28 cellular contexts compared by ENCODE assay signal in the genomic region with DNA sequence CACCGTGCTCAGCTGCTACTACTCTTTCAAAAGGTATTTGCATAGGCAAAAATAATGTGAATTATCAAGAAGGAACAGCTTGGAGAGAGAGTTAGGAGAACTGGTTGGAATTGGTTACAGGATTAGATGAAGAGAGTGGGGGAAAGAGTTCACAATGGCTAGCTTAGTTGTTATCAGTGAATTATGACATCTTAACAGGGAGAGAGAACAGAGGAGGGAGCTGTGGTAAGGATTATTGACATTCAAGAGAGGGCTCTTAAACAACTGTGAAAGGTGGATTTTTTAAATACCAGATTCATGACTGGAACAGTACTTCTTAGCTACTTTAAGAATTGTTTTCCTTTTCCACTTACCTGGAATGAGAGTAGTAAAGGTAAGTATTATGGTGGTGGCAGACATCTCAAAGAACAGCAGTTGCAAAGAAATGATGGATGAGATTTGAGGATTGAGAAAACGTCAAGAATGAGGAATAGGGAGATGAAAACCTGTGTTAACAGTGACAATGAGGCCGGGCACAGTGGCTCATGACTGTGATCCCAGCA. TPM values are rescaled to one million over a fixed set of nuclear protein-coding genes. Genes with fewer than 3 reads are reported as not detected.
A peak's percentile ranks its signal among the peaks of the same experiment; 100 is the strongest.
DNase-seq lines count a peak whose midpoint lies in the region; ATAC-seq and TF ChIP-seq lines count a peak whose summit lies in the region.
"Had no signal": no experiment of that assay in that cellular context is flagged by ENCODE, and none has a peak within 500 bp of the region (broad histone marks: within the 10 kb centered on the region; RNA-seq: fewer than 3 reads in every experiment).

No MANE protein-coding gene starts in this region.

- H3K4me3 ChIP-seq in WERI-Rb-1 (ENCODE audit: low read depth, low read length) = no peak overlapping the region
- no peak overlapping the region for H3K4me3 ChIP-seq in fibroblast of pulmonary artery (replicated peaks; ENCODE audit: low read depth, low read length)
- no peak overlapping the region for H3K4me3 ChIP-seq in PC-9
- H3K4me3 ChIP-seq: ascending aorta, neural progenitor cell, SK-N-MC, thoracic aorta had no signal

- H3F3A ChIP-seq in PC-9 (ENCODE audit: insufficient read depth, low read depth) = peaks cover 36% of the 10 kb centered on the region; the same call in 1 of the 2 replicates

- no peaks in the 10 kb centered on the region for H3K9me3 Mint-ChIP-seq in activated T-cell treated with anti-CD3 and anti-CD28 coated beads, Interleukin-2, amount 50 U/mL, for 24 hours
- H3K9me3 Mint-ChIP-seq in stimulated activated effector memory CD8-positive, alpha-beta T cell treated with anti-CD3 and anti-CD28 coated beads, Interleukin-12 subunit alpha, Interleukin-12 subunit beta, amount 100 ng/mL, for 72 hours = no peaks in the 10 kb centered on the region
- H3K9me3 Mint-ChIP-seq: neural progenitor cell; T-helper 1 cell treated with Interleukin-12 subunit alpha and Interleukin-12 subunit beta and Interleukin-4 antibody, amounts not matched to agents 30 μg/mL and 1 μg/mL, for 36 hours had no signal

- H3K27ac Mint-ChIP-seq in activated T-cell treated with anti-CD3 and anti-CD28 coated beads, Interleukin-2, amount 50 U/mL, for 24 hours = peak overlapping the region; percentile 58
- H3K27ac Mint-ChIP-seq in stimulated activated effector memory CD8-positive, alpha-beta T cell treated with anti-CD3 and anti-CD28 coated beads, Interleukin-12 subunit alpha, Interleukin-12 subunit beta, amount 100 ng/mL, for 72 hours = peak overlapping the region; percentile 27
- H3K27ac Mint-ChIP-seq: activated CD8-positive, alpha-beta T cell treated with anti-CD3 and anti-CD28 coated beads, Interleukin-2, amount 10 ng/mL, durations not matched to agents 7 days and 5 days; neural progenitor cell had no signal

- no peak for TF ChIP-seq CTCF in WERI-Rb-1 (IDR thresholded peaks at IDR 0.05; ENCODE audit: low read depth, low read length)
- TF ChIP-seq CTCF in fibroblast of pulmonary artery (IDR thresholded peaks at IDR 0.05; ENCODE audit: low read length, missing control alignments) = no peak
- TF ChIP-seq CTCF in PC-9 (conservative IDR thresholded peaks at IDR 0.05) = no peak

- H3K27me3 ChIP-seq in WERI-Rb-1 (ENCODE audit: insufficient read depth, low read depth, severe bottlenecking) (no peaks in the 10 kb centered on the region), PC-9 (ENCODE audit: insufficient read depth, low read depth) (no peaks in the 10 kb centered on the region)
- H3K27me3 ChIP-seq: ascending aorta, neural progenitor cell had no signal

- CTCF ChIA-PET in PC-9 (lab: Charles Lee) = no interaction called here

- no peaks in the 10 kb centered on the region for H3K79me2 ChIP-seq in PC-9 (ENCODE audit: low read depth)

- H3K27ac ChIP-seq in WERI-Rb-1 (peak overlapping the region; percentile 67), PC-9 (no peak overlapping the region)
- H3K27ac ChIP-seq: ascending aorta, HL-60, neural progenitor cell, SK-N-MC, thoracic aorta had no signal

- no peak for ATAC-seq in stimulated activated effector memory CD8-positive, alpha-beta T cell treated with anti-CD3 and anti-CD28 coated beads, Interleukin-12 subunit alpha, Interleukin-12 subunit beta, amount 100 ng/mL, for 72 hours
- ATAC-seq: activated CD8-positive, alpha-beta T cell treated with anti-CD3 and anti-CD28 coated beads, Interleukin-2, amount 10 ng/mL, durations not matched to agents 7 days and 5 days; sciatic nerve had no signal

- peaks cover 96% of the 10 kb centered on the region for H3K36me3 Mint-ChIP-seq in activated T-cell treated with anti-CD3 and anti-CD28 coated beads, Interleukin-2, amount 50 U/mL, for 24 hours (ENCODE audit: low read depth)
- H3K36me3 Mint-ChIP-seq in stimulated activated effector memory CD8-positive, alpha-beta T cell treated with anti-CD3 and anti-CD28 coated beads, Interleukin-12 subunit alpha, Interleukin-12 subunit beta, amount 100 ng/mL, for 72 hours = peaks cover 98% of the 10 kb centered on the region

- peaks cover 88% of the 10 kb centered on the region for H3K36me3 ChIP-seq in WERI-Rb-1
- H3K36me3 ChIP-seq in PC-9 (ENCODE audit: low read depth) = peaks cover 71% of the 10 kb centered on the region

- no peaks in the 10 kb centered on the region for H3K4me1 Mint-ChIP-seq in activated T-cell treated with anti-CD3 and anti-CD28 coated beads, Interleukin-2, amount 50 U/mL, for 24 hours (ENCODE audit: low read depth)
- no peaks in the 10 kb centered on the region for H3K4me1 Mint-ChIP-seq in stimulated activated effector memory CD8-positive, alpha-beta T cell treated with anti-CD3 and anti-CD28 coated beads, Interleukin-12 subunit alpha, Interleukin-12 subunit beta, amount 100 ng/mL, for 72 hours
- H3K4me1 Mint-ChIP-seq: neural progenitor cell had no signal

- no peaks in the 10 kb centered on the region for H3K9me3 ChIP-seq in WERI-Rb-1 (ENCODE audit: severe bottlenecking)
- no peaks in the 10 kb centered on the region for H3K9me3 ChIP-seq in PC-9 (ENCODE audit: insufficient read depth, low read depth)
- H3K9me3 ChIP-seq: ascending aorta, thoracic aorta had no signal

- no peak overlapping the region for H3K4me3 Mint-ChIP-seq in activated T-cell treated with anti-CD3 and anti-CD28 coated beads, Interleukin-2, amount 50 U/mL, for 24 hours
- no peak overlapping the region for H3K4me3 Mint-ChIP-seq in stimulated activated effector memory CD8-positive, alpha-beta T cell treated with anti-CD3 and anti-CD28 coated beads, Interleukin-12 subunit alpha, Interleukin-12 subunit beta, amount 100 ng/mL, for 72 hours
- H3K4me3 Mint-ChIP-seq: activated CD8-positive, alpha-beta T cell treated with anti-CD3 and anti-CD28 coated beads, Interleukin-2, amount 10 ng/mL, durations not matched to agents 7 days and 5 days; neural progenitor cell; T-helper 1 cell treated with Interleukin-12 subunit alpha and Interleukin-12 subunit beta and Interleukin-4 antibody, amounts not matched to agents 30 μg/mL and 1 μg/mL, for 36 hours had no signal

- H4K20me1 ChIP-seq in PC-9 (ENCODE audit: insufficient read depth) = no peaks in the 10 kb centered on the region; the same call in none of the 2 replicates

- BruUV-seq in PC-9 (replicated peaks; lab: Mats Ljungman, UMichigan) = no TSS peak

- no peaks in the 10 kb centered on the region for H3K4me1 ChIP-seq in PC-9 (replicated peaks; ENCODE audit: insufficient read depth)
- H3K4me1 ChIP-seq: ascending aorta, neural progenitor cell had no signal

- no peaks in the 10 kb centered on the region for H3K27me3 Mint-ChIP-seq in activated T-cell treated with anti-CD3 and anti-CD28 coated beads, Interleukin-2, amount 50 U/mL, for 24 hours

- intact Hi-C loops in PC-9 (cut with micrococcal nuclease; ENCODE audit: unreplicated experiment) = loop anchor here (5.0 kb wide), 1 partner anchor 235 kb away; no protein-coding TSS in a partner anchor

- no peak overlapping the region for H3K4me2 ChIP-seq in PC-9
- H3K4me2 ChIP-seq: neural progenitor cell had no signal

- H2AFZ ChIP-seq in PC-9 = no peak overlapping the region
- H2AFZ ChIP-seq: neural progenitor cell had no signal

- POLR2A ChIA-PET in PC-9 (lab: Charles Lee; ENCODE audit: unreplicated experiment) = no interaction called here

- no peaks in the 10 kb centered on the region for H3K9me2 ChIP-seq in PC-9 (ENCODE audit: insufficient read depth)

- no peak for DNase-seq in activated T-cell treated with anti-CD3 and anti-CD28 coated beads, Interleukin-2, amount 50 U/mL, for 24 hours
- DNase-seq in activated T-cell treated with anti-CD3 and anti-CD28 coated beads for 4 hours (no peak), WERI-Rb-1 (no peak), fibroblast of pulmonary artery (ENCODE audit: low read depth) (peak; percentile 19), PC-9 (no peak), epidermal melanocyte (ENCODE audit: insufficient read length, low spot score) (no peak), cerebellar nuclear complex (lab: John Stamatoyannopoulos, UW) (no peak)
- no peak for DNase-seq in stimulated activated effector memory CD8-positive, alpha-beta T cell treated with anti-CD3 and anti-CD28 coated beads, Interleukin-12 subunit alpha, Interleukin-12 subunit beta, amount 100 ng/mL, for 72 hours (ENCODE audit: low spot score in 2 of 2)
- DNase-seq: 8988T; activated CD4-positive, alpha-beta T cell treated with anti-CD3 and anti-CD28 coated beads for 1 hour; activated CD8-positive, alpha-beta T cell treated with anti-CD3 and anti-CD28 coated beads, Interleukin-2, amount 10 ng/mL, durations not matched to agents 7 days and 5 days; activated naive CD4-positive, alpha-beta T cell treated with anti-CD3 and anti-CD28 coated beads, Interleukin-2, amount 50 U/mL, for 16 hours; central memory CD4-positive, alpha-beta T cell; kidney; mammary epithelial cell; NCI-H1436; NCI-H82; stimulated activated CD4-positive, alpha-beta T cell treated with anti-CD3 and anti-CD28 coated beads, Interleukin-12 subunit alpha, Interleukin-12 subunit beta, amount 100 ng/mL, for 4 hours; stimulated activated CD4-positive, alpha-beta T cell treated with anti-CD3 and anti-CD28 coated beads, Interleukin-4, amount 100 ng/mL, for 1 hour had no signal

RNA-seq across cellular contexts. Expression of gene SLC5A11, which starts 43.9 kb away (rescaled TPM):
- 3.7 and 5.7 TPM in 2 replicates for total RNA-seq in PC-9 (2021)
- total RNA-seq: ascending aorta, epithelial cell of proximal tubule, mammary epithelial cell, posterior vena cava, sciatic nerve had no signal
